1 cellular context compared by ENCODE assay signal in genomic region chr2:186439673-186440095, GRCh38.
TF ChIP-seq lines count a peak whose summit lies in the region.

No MANE protein-coding gene starts in this region.

TF ChIP-seq in HepG2, 621 proteins besides CTCF, POLR2A, EP300 and RAD21 (continued from another document):
- TF ChIP-seq HOMEZ (CRISPR knock-in tag; IDR thresholded peaks at IDR 0.05; ENCODE audit: low read depth): peak; percentile 90; the same call in 1 of the 2 replicates
- TF ChIP-seq POGZ (CRISPR knock-in tag; IDR thresholded peaks at IDR 0.05): peak; percentile 36; the same call in 1 of the 2 replicates
